ENCODE assay signal across 11 cellular contexts in the genomic region with DNA sequence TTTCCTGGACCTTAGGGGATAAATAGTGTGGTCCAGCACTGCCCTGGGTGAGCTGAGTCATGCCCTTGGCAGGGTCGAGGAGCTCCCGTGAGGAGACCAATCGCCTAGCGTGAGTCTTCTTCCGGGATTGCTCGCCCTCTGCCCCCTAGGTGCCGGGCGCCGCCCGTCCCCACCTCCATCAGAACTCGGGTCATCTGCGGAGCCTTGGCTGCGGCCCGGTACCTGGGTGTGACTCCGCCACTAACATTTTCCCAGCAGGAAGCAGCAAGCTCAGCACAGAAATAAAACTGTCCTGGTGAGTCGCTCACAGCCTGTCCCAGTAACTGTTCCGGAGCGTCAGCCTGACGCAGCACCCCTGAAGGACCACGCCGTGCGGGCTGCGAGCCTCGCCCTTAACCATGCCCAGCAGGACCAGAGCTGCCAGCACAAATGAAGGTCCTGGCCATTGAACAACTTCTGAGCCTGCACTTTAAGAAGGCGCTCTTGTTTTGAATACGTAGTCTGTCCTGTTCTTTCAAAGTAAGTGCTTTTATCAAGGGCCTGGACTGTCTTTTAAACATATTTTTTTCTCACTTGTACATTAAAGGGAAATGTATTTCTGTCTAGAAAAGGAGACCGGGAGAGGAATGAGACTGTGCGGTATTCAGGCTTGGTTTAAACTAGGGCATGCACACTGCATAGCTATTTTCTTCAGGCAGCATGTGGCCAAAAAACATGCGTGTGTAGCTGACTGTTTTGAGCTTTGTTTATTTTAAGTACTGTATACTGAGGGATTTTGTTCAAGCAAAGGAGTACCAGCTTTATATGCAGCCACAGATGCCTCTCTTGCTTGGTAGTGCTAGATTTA.
A peak's percentile ranks its signal among the peaks of the same experiment; 100 is the strongest.
DNase-seq lines count a peak whose midpoint lies in the region; ATAC-seq and TF ChIP-seq lines count a peak whose summit lies in the region.
"Had no signal": no experiment of that assay in that cellular context is flagged by ENCODE, and none has a peak within 500 bp of the region (broad histone marks: within the 10 kb centered on the region; RNA-seq: fewer than 3 reads in every experiment).

No MANE protein-coding gene starts in this region.

- no peaks in the 10 kb centered on the region for H3K4me1 Mint-ChIP-seq in activated CD4-positive, alpha-beta T cell treated with anti-CD3 and anti-CD28 coated beads, Interleukin-2, amount 10 ng/mL, durations not matched to agents 7 days and 5 days
- H3K4me1 Mint-ChIP-seq in activated T-cell treated with anti-CD3 and anti-CD28 coated beads, Interleukin-2, amount 50 U/mL, for 4 hours (ENCODE audit: low read depth), result no peaks in the 10 kb centered on the region

- no peaks in the 10 kb centered on the region for H3K36me3 Mint-ChIP-seq in activated CD4-positive, alpha-beta T cell treated with anti-CD3 and anti-CD28 coated beads, Interleukin-2, amount 10 ng/mL, durations not matched to agents 7 days and 5 days (ENCODE audit: low read depth)
- H3K36me3 Mint-ChIP-seq in activated T-cell treated with anti-CD3 and anti-CD28 coated beads, Interleukin-2, amount 50 U/mL, for 4 hours (ENCODE audit: insufficient read depth), result no peaks in the 10 kb centered on the region

- BruUV-seq in PC-3 (replicated peaks; lab: Mats Ljungman, UMichigan), result no TSS peak

- POLR2A ChIA-PET in PC-3 (lab: Charles Lee; ENCODE audit: unreplicated experiment) (interaction anchor here (0.5 to 0.6 kb wide), 2 partner anchors 17 to 199 kb away, joined by 3 read pairs; no protein-coding TSS in a partner anchor), GM10248 (lab: Yijun Ruan, JAX) (no interaction called here)
- POLR2A ChIA-PET in activated CD4-positive, alpha-beta T cell treated with anti-CD3 and anti-CD28 coated beads, Interleukin-2, amount 10 ng/mL, durations not matched to agents 7 days and 5 days (lab: Charles Lee), result no interaction called here

- no peak overlapping the region for H3K27ac Mint-ChIP-seq in activated CD4-positive, alpha-beta T cell treated with anti-CD3 and anti-CD28 coated beads, Interleukin-2, amount 10 ng/mL, durations not matched to agents 7 days and 5 days

- H3K27me3 Mint-ChIP-seq in activated CD4-positive, alpha-beta T cell treated with anti-CD3 and anti-CD28 coated beads, Interleukin-2, amount 10 ng/mL, durations not matched to agents 7 days and 5 days, result peaks cover 3% of the 10 kb centered on the region
- peaks cover 18% of the 10 kb centered on the region for H3K27me3 Mint-ChIP-seq in activated T-cell treated with anti-CD3 and anti-CD28 coated beads, Interleukin-2, amount 50 U/mL, for 4 hours (ENCODE audit: low read depth)

- intact Hi-C loops in PC-3 (cut with micrococcal nuclease), result no loop called here
- intact Hi-C loops in esophagus muscularis mucosa (cut with DNase I), result no loop called here
- intact Hi-C loops in sigmoid colon (cut with DNase I), result no loop called here

- no peaks in the 10 kb centered on the region for H4K20me1 ChIP-seq in PC-3 (ENCODE audit: low read length)

- H3K9me2 ChIP-seq in PC-3 (replicated peaks; ENCODE audit: low read length), result no peaks in the 10 kb centered on the region

- no peaks in the 10 kb centered on the region for H3K9me3 ChIP-seq in PC-3 (ENCODE audit: low read length)
- H3K9me3 ChIP-seq in esophagus muscularis mucosa, result no peaks in the 10 kb centered on the region
- no peaks in the 10 kb centered on the region for H3K9me3 ChIP-seq in sigmoid colon
- H3K9me3 ChIP-seq: ascending aorta had no signal

- peaks cover 13% of the 10 kb centered on the region; the same call in 1 of the 2 replicates for H3K4me1 ChIP-seq in PC-3 (ENCODE audit: insufficient read depth, low read length)
- H3K4me1 ChIP-seq in esophagus muscularis mucosa, result peaks cover 0 to 23% (median 13%) of the 10 kb centered on the region in 4 donors
- H3K4me1 ChIP-seq in sigmoid colon, result peaks cover 0 to 16% (median 11%) of the 10 kb centered on the region in 4 donors
- H3K4me1 ChIP-seq: ascending aorta had no signal

- no peaks in the 10 kb centered on the region for H3K9me3 Mint-ChIP-seq in activated CD4-positive, alpha-beta T cell treated with anti-CD3 and anti-CD28 coated beads, Interleukin-2, amount 10 ng/mL, durations not matched to agents 7 days and 5 days
- no peaks in the 10 kb centered on the region for H3K9me3 Mint-ChIP-seq in activated T-cell treated with anti-CD3 and anti-CD28 coated beads, Interleukin-2, amount 50 U/mL, for 4 hours

- H3F3A ChIP-seq in PC-3 (ENCODE audit: low read length, unreplicated experiment), result no peaks in the 10 kb centered on the region

- no peak for TF ChIP-seq CTCF in PC-3 (conservative IDR thresholded peaks at IDR 0.05; ENCODE audit: low read depth, low read length)
- TF ChIP-seq CTCF in esophagus muscularis mucosa (IDR thresholded peaks at IDR 0.05), result no peak
- TF ChIP-seq CTCF in sigmoid colon (IDR thresholded peaks at IDR 0.05), result no peak
- no peak for TF ChIP-seq CTCF in GM10248 (IDR thresholded peaks at IDR 0.05; ENCODE audit: control extremely low read depth, extremely low read depth, low read depth, missing control alignments)

- peak overlapping the region; percentile 55 for H3K27ac ChIP-seq in PC-3 (ENCODE audit: low read length)
- no peak overlapping the region for H3K27ac ChIP-seq in esophagus muscularis mucosa (replicated peaks in 1 of 4)
- peak overlapping the region in 3 of 4 donors; percentile 10 to 55 (median 32) for H3K27ac ChIP-seq in sigmoid colon
- H3K27ac ChIP-seq: ascending aorta had no signal

- 58% methylated on average over 22 of the region's 29 CpGs for WGBS in esophagus muscularis mucosa
- 22 to 73% methylated on average over 29 of the region's 29 CpGs for WGBS in sigmoid colon, 2 donors

- CTCF ChIA-PET in PC-3 (lab: Charles Lee), result interaction anchor here (0.8 to 1.1 kb wide), 2 partner anchors 41 to 512 kb away, joined by 3 to 6 read pairs; no protein-coding TSS in a partner anchor
- CTCF ChIA-PET in GM10248 (lab: Yijun Ruan, JAX), result interaction anchor here (1.0 to 1.8 kb wide), 5 partner anchors 9 to 308 kb away, joined by 3 to 6 read pairs (median 4); no protein-coding TSS in a partner anchor
- CTCF ChIA-PET in activated CD4-positive, alpha-beta T cell treated with anti-CD3 and anti-CD28 coated beads, Interleukin-2, amount 10 ng/mL, durations not matched to agents 7 days and 5 days (lab: Charles Lee), result interaction anchor here (0.9 kb wide), 1 partner anchor 12 kb away, joined by 3 read pairs; no protein-coding TSS in a partner anchor

- H2AFZ ChIP-seq in PC-3 (ENCODE audit: low read length), result peak overlapping the region; percentile 87

- H3K4me3 ChIP-seq in PC-3 (ENCODE audit: low read length), result peak overlapping the region; percentile 68
- peak overlapping the region in 3 of 4 donors; percentile 3 to 16 (median 8) for H3K4me3 ChIP-seq in esophagus muscularis mucosa
- H3K4me3 ChIP-seq in sigmoid colon, result peak overlapping the region; percentile 11 to 29 (median 18)

- peak; percentile 80 for DNase-seq in EH (ENCODE audit: low read depth)
- peak; percentile 66 for DNase-seq in PC-3
- DNase-seq in esophagus muscularis mucosa (ENCODE audit: extremely low spot score), result peak; percentile 88
- peak; percentile 73 for DNase-seq in sigmoid colon
- no peak for DNase-seq in GM10248 (ENCODE audit: extremely low spot score)
- DNase-seq in activated CD4-positive, alpha-beta T cell treated with anti-CD3 and anti-CD28 coated beads, Interleukin-2, amount 10 ng/mL, durations not matched to agents 7 days and 5 days, result no peak
- DNase-seq in activated T-cell treated with anti-CD3 and anti-CD28 coated beads, Interleukin-2, amount 50 U/mL, for 4 hours, result no peak
- DNase-seq: activated CD4-positive, alpha-beta T cell treated with anti-CD3 and anti-CD28 coated beads for 1 hour; GDM1 had no signal

- H3K9ac ChIP-seq in PC-3 (ENCODE audit: low read length), result peak overlapping the region; percentile 48

- H3K79me2 ChIP-seq in PC-3 (ENCODE audit: low read length), result no peaks in the 10 kb centered on the region

- H3K4me3 Mint-ChIP-seq in activated CD4-positive, alpha-beta T cell treated with anti-CD3 and anti-CD28 coated beads, Interleukin-2, amount 10 ng/mL, durations not matched to agents 7 days and 5 days, result no peak overlapping the region
- no peak overlapping the region for H3K4me3 Mint-ChIP-seq in activated T-cell treated with anti-CD3 and anti-CD28 coated beads, Interleukin-2, amount 50 U/mL, for 4 hours

- peak overlapping the region; percentile 85 for H3K4me2 ChIP-seq in PC-3 (ENCODE audit: low read length)

- H3K27me3 ChIP-seq in PC-3 (ENCODE audit: low read length), result no peaks in the 10 kb centered on the region
- H3K27me3 ChIP-seq in esophagus muscularis mucosa, result no peaks in the 10 kb centered on the region
- H3K27me3 ChIP-seq in sigmoid colon, result no peaks in the 10 kb centered on the region
- H3K27me3 ChIP-seq: ascending aorta had no signal

- TF ChIP-seq EP300 in esophagus muscularis mucosa (IDR thresholded peaks at IDR 0.05), result no peak
- no peak for TF ChIP-seq EP300 in sigmoid colon (IDR thresholded peaks at IDR 0.05)

- ATAC-seq in PC-3 (peak; percentile 95), GM19351 (IDR thresholded peaks at IDR 0.05; ENCODE audit: unreplicated experiment) (no peak)
- no peak for ATAC-seq in activated T-cell treated with anti-CD3 and anti-CD28 coated beads, Interleukin-2, amount 50 U/mL, for 4 hours

- TF ChIP-seq POLR2A in esophagus muscularis mucosa (IDR thresholded peaks at IDR 0.05; ENCODE audit: low read depth), result no peak
- no peak for TF ChIP-seq POLR2A in sigmoid colon (IDR thresholded peaks at IDR 0.05)

- no peaks in the 10 kb centered on the region for H3K36me3 ChIP-seq in PC-3 (ENCODE audit: low read depth, low read length)
- H3K36me3 ChIP-seq in esophagus muscularis mucosa, result no peaks in the 10 kb centered on the region
- no peaks in the 10 kb centered on the region for H3K36me3 ChIP-seq in sigmoid colon
- H3K36me3 ChIP-seq: ascending aorta had no signal

Comparison
In these comparisons a context has a peak if more than half of its experiments do, and no peak if none do; other contexts are left out.
1. DNase-seq: peak in EH (single experiment), PC-3 (single experiment), esophagus muscularis mucosa (single experiment) and sigmoid colon (single experiment); none in GM10248 (single experiment), activated CD4-positive, alpha-beta T cell treated with anti-CD3 and anti-CD28 coated beads, Interleukin-2, amount 10 ng/mL, durations not matched to agents 7 days and 5 days (single experiment) and activated T-cell treated with anti-CD3 and anti-CD28 coated beads, Interleukin-2, amount 50 U/mL, for 4 hours (single experiment).
2. H3K27ac ChIP-seq: peak in PC-3 (single experiment) and sigmoid colon (3 of 4); none in esophagus muscularis mucosa (0 of 4).
3. H3K4me3 ChIP-seq: peak in every context shown above with its lines; median percentile 68 in PC-3; 18 in sigmoid colon; 8 in esophagus muscularis mucosa.